Comparison of ENCODE assay signal across 11 cellular contexts in genomic region chr2:112795720-112796119, GRCh38. TPM values are rescaled to one million over a fixed set of nuclear protein-coding genes. Genes with fewer than 3 reads are reported as not detected.
DNase-seq lines count a peak whose midpoint lies in the region; ATAC-seq, FAIRE-seq and TF ChIP-seq lines count a peak whose summit lies in the region.
"Had no signal": no experiment of that assay in that cellular context is flagged by ENCODE, and none has a peak within 500 bp of the region (broad histone marks: within the 10 kb centered on the region; RNA-seq: fewer than 3 reads in every experiment).

No MANE protein-coding gene starts in this region.

- intact Hi-C loops in activated B cell treated with CpG ODN at 0.5 μM for 24 hours (cut with micrococcal nuclease) = no loop called here
- intact Hi-C loops in pancreas (cut with DNase I) = no loop called here

- TF ChIP-seq EP300 in gastroesophageal sphincter (IDR thresholded peaks at IDR 0.05) = no peak

- peaks cover 29% of the 10 kb centered on the region for H3K4me1 Mint-ChIP-seq in activated B cell treated with CpG ODN at 0.5 μM for 24 hours
- peaks cover 0 to 13% (median 2%) of the 10 kb centered on the region in 4 donors for H3K4me1 Mint-ChIP-seq in naive thymus-derived CD8-positive, alpha-beta T cell

- no peak overlapping the region for H3K4me3 Mint-ChIP-seq in activated B cell treated with CpG ODN at 0.5 μM for 24 hours
- no peak overlapping the region for H3K4me3 Mint-ChIP-seq in naive thymus-derived CD8-positive, alpha-beta T cell
- H3K4me3 Mint-ChIP-seq: immature natural killer cell had no signal

- no peaks in the 10 kb centered on the region for H3K27me3 Mint-ChIP-seq in activated B cell treated with CpG ODN at 0.5 μM for 24 hours
- H3K27me3 Mint-ChIP-seq in naive thymus-derived CD8-positive, alpha-beta T cell = no peaks in the 10 kb centered on the region

- H3K9me3 Mint-ChIP-seq in activated B cell treated with CpG ODN at 0.5 μM for 24 hours = no peaks in the 10 kb centered on the region
- no peaks in the 10 kb centered on the region for H3K9me3 Mint-ChIP-seq in naive thymus-derived CD8-positive, alpha-beta T cell

- no peaks in the 10 kb centered on the region for H3K27me3 ChIP-seq in pancreas
- no peaks in the 10 kb centered on the region for H3K27me3 ChIP-seq in gastroesophageal sphincter
- H3K27me3 ChIP-seq: colonic mucosa had no signal

- H3K36me3 ChIP-seq in pancreas (no peaks in the 10 kb centered on the region), gastroesophageal sphincter (no peaks in the 10 kb centered on the region)
- H3K36me3 ChIP-seq: colonic mucosa had no signal

- FAIRE-seq in pancreas (lab: Jason Lieb, UNC) (no peak), GM12891 (lab: Jason Lieb, UNC) (no peak)

- CTCF ChIA-PET in activated B cell treated with CpG ODN at 0.5 μM for 24 hours (lab: Charles Lee) = interaction anchor here (1.6 kb wide), 1 partner anchor 47 kb away, joined by 4 read pairs; no protein-coding TSS in a partner anchor

- POLR2A ChIA-PET in activated B cell treated with CpG ODN at 0.5 μM for 24 hours (lab: Charles Lee) = interaction anchor here (0.8 to 1.9 kb wide), 6 partner anchors 12 to 89 kb away, joined by 3 to 6 read pairs (median 3); partner anchors contain the start of gene IL1A
- POLR2A ChIA-PET in naive thymus-derived CD8-positive, alpha-beta T cell (lab: Charles Lee) = no interaction called here

- peak overlapping the region in 1 of 4 donors; percentile 6 for H3K27ac ChIP-seq in pancreas
- H3K27ac ChIP-seq in gastroesophageal sphincter = no peak overlapping the region
- H3K27ac ChIP-seq: colonic mucosa had no signal

- H3K9me3 ChIP-seq in pancreas (no peaks in the 10 kb centered on the region), gastroesophageal sphincter (peaks cover 0 to 5% (median 0%) of the 10 kb centered on the region in 3 donors)
- H3K9me3 ChIP-seq: colonic mucosa had no signal

- TF ChIP-seq CTCF in activated B cell treated with CpG ODN at 0.5 μM for 24 hours (IDR thresholded peaks at IDR 0.05) (no peak), pancreas (IDR thresholded peaks at IDR 0.05) (no peak), gastroesophageal sphincter (IDR thresholded peaks at IDR 0.05) (no peak)

- no peak overlapping the region for H3K4me3 ChIP-seq in pancreas
- no peak overlapping the region for H3K4me3 ChIP-seq in gastroesophageal sphincter
- H3K4me3 ChIP-seq: colonic mucosa had no signal

- peaks cover 0 to 12% (median 5%) of the 10 kb centered on the region in 3 donors for H3K4me1 ChIP-seq in pancreas
- peaks cover 0 to 18% (median 0%) of the 10 kb centered on the region in 3 donors for H3K4me1 ChIP-seq in gastroesophageal sphincter
- H3K4me1 ChIP-seq: colonic mucosa had no signal

- no peaks in the 10 kb centered on the region for H3K36me3 Mint-ChIP-seq in activated B cell treated with CpG ODN at 0.5 μM for 24 hours (ENCODE audit: low read depth)
- no peaks in the 10 kb centered on the region for H3K36me3 Mint-ChIP-seq in naive thymus-derived CD8-positive, alpha-beta T cell

- ATAC-seq in activated B cell treated with CpG ODN at 0.5 μM for 24 hours (ENCODE audit: low read depth) = peak; percentile 32
- peak; percentile 31 to 81 (median 66) for ATAC-seq in pancreas
- no peak for ATAC-seq in gastroesophageal sphincter
- ATAC-seq in naive thymus-derived CD8-positive, alpha-beta T cell = no peak

- H3K27ac Mint-ChIP-seq in activated B cell treated with CpG ODN at 0.5 μM for 24 hours = peak overlapping the region; percentile 51
- no peak overlapping the region for H3K27ac Mint-ChIP-seq in naive thymus-derived CD8-positive, alpha-beta T cell

- DNase-seq in GDM1 (lab: John Stamatoyannopoulos, UW) (peak; percentile 38), MV-4-11 (lab: John Stamatoyannopoulos, UW) (peak; percentile 40), activated B cell treated with CpG ODN at 0.5 μM for 24 hours (no peak), pancreas (peak in 3 of 6 donors; percentile 17 to 27 (median 25)), GM12891 (ENCODE audit: insufficient read length, low spot score) (no peak)
- DNase-seq in naive thymus-derived CD8-positive, alpha-beta T cell = no peak
- DNase-seq: activated CD8-positive, alpha-beta memory T cell treated with anti-CD3 and anti-CD28 coated beads, Interleukin-2, amount 50 U/mL, for 4 hours; colonic mucosa; immature natural killer cell had no signal

- TF ChIP-seq POLR2A in gastroesophageal sphincter (IDR thresholded peaks at IDR 0.05) = no peak
- no peak for TF ChIP-seq POLR2A in GM12891 (IDR thresholded peaks at IDR 0.05; ENCODE audit: low read depth, low read length)

- WGBS in pancreas, 2 donors = 49 to 58% methylated on average over 2 of the region's 2 CpGs
- 65 to 80% methylated on average over 1 to 2 of the region's 2 CpGs for WGBS in gastroesophageal sphincter (ENCODE audit: low coverage in 1 of 2), 2 donors

TF ChIP-seq in GM12891, 5 proteins besides CTCF, POLR2A, EP300 and RAD21:
- TF ChIP-seq SPI1 (IDR thresholded peaks at IDR 0.05; ENCODE audit: low read depth, low read length) = no peak
- no peak for TF ChIP-seq PAX5 (IDR thresholded peaks at IDR 0.05; ENCODE audit: insufficient read depth, low read length, severe bottlenecking)
- no peak for TF ChIP-seq POU2F2 (IDR thresholded peaks at IDR 0.05; ENCODE audit: low read depth, low read length)
- no peak for TF ChIP-seq POLR2AphosphoS5 (IDR thresholded peaks at IDR 0.05; ENCODE audit: low read depth, low read length)
- no peak for TF ChIP-seq TAF1 (IDR thresholded peaks at IDR 0.05; ENCODE audit: low read depth, low read length)

RNA-seq across cellular contexts. Expression of gene IL1A, which starts 11.4 kb away (rescaled TPM):
- 1.4 and 1.9 TPM in 2 replicates for total RNA-seq in activated B cell treated with CpG ODN at 0.5 μM for 24 hours
- total RNA-seq in pancreas = under 1 TPM in 3 of 6 donors, not detected in 3; 0.08 to 0.18 (median 0.09) TPM
- under 1 TPM in 1 of 2 donors, not detected in 1; 0.05 TPM for polyA plus RNA-seq in pancreas
- not detected for total RNA-seq in gastroesophageal sphincter
- total RNA-seq in naive thymus-derived CD8-positive, alpha-beta T cell = not detected
- not detected for polyA plus RNA-seq in naive thymus-derived CD8-positive, alpha-beta T cell
- 1.1 TPM for polyA plus RNA-seq in GM12891 (2012; ENCODE audit: low read depth, missing spikeins)
- polyA plus RNA-seq: immature natural killer cell had no signal

RNA-seq across cellular contexts. Expression of gene CKAP2L, which starts 31.3 kb away (rescaled TPM):
- total RNA-seq in activated B cell treated with CpG ODN at 0.5 μM for 24 hours (1.2 TPM in 2 replicates), pancreas (under 1 TPM in 4 of 6 donors, not detected in 2; 0.06 to 0.64 (median 0.33) TPM), gastroesophageal sphincter (1 to 10 TPM in 1 of 4 donors, under 1 TPM in 1, not detected in 2; 0.50 to 1.8 TPM)
- polyA plus RNA-seq in pancreas = under 1 TPM; 0.04 to 0.05 TPM
- total RNA-seq in naive thymus-derived CD8-positive, alpha-beta T cell = not detected
- not detected for polyA plus RNA-seq in naive thymus-derived CD8-positive, alpha-beta T cell
- polyA plus RNA-seq in GM12891 (2012; ENCODE audit: low read depth, missing spikeins) = 6.7 TPM

RNA-seq across cellular contexts. Expression of gene IL1B, which starts 40.9 kb away (rescaled TPM):
- total RNA-seq in activated B cell treated with CpG ODN at 0.5 μM for 24 hours (0.53 and 0.71 TPM in 2 replicates), pancreas (1 to 10 TPM in 3 of 6 donors, under 1 TPM in 3; 0.32 to 3.9 (median 1.1) TPM), gastroesophageal sphincter (1 to 10 TPM in 2 of 4 donors, not detected in 2; 2.7 to 3.2 TPM)
- 1 to 10 TPM in 1 of 2 donors, under 1 TPM in 1; 0.80 to 1.3 TPM for polyA plus RNA-seq in pancreas
- not detected for total RNA-seq in naive thymus-derived CD8-positive, alpha-beta T cell
- not detected for polyA plus RNA-seq in naive thymus-derived CD8-positive, alpha-beta T cell
- polyA plus RNA-seq in GM12891 (2012; ENCODE audit: low read depth, missing spikeins) = 0.22 TPM
- total RNA-seq: H4 had no signal

Comparison
In these comparisons a context has a peak if more than half of its experiments do, and no peak if none do; other contexts are left out.
1. DNase-seq: peak in GDM1 (single experiment) and MV-4-11 (single experiment); none in activated B cell treated with CpG ODN at 0.5 μM for 24 hours (single experiment), naive thymus-derived CD8-positive, alpha-beta T cell (0 of 10) and GM12891 (single experiment).
2. ATAC-seq: peak in activated B cell treated with CpG ODN at 0.5 μM for 24 hours (single experiment) and pancreas (4 of 4); none in gastroesophageal sphincter (single experiment) and naive thymus-derived CD8-positive, alpha-beta T cell (0 of 2).